1 cellular context compared by ENCODE assay signal in genomic region chr4:7944568-7945220, GRCh38.
TF ChIP-seq lines count a peak whose summit lies in the region.

No MANE protein-coding gene starts in this region.

TF ChIP-seq in HepG2, 621 proteins besides CTCF, POLR2A, EP300 and RAD21:
- no peak for TF ChIP-seq HDAC1 (CRISPR knock-in tag; IDR thresholded peaks at IDR 0.05)
- TF ChIP-seq TEF (CRISPR knock-in tag; IDR thresholded peaks at IDR 0.05) = no peak
- no peak for TF ChIP-seq ARHGAP35 (CRISPR knock-in tag; IDR thresholded peaks at IDR 0.05; ENCODE audit: borderline replicate concordance)
- TF ChIP-seq GATAD2A (CRISPR knock-in tag; IDR thresholded peaks at IDR 0.05) = peak; percentile 27; the same call in 1 of the 2 replicates
- peak; percentile 69 for TF ChIP-seq PAXIP1 (CRISPR knock-in tag; conservative IDR thresholded peaks at IDR 0.05)
- peak; percentile 31; the same call in 1 of the 2 replicates for TF ChIP-seq ARID5B (CRISPR knock-in tag; IDR thresholded peaks at IDR 0.05)
- peak; percentile 75 for TF ChIP-seq ONECUT2 (CRISPR knock-in tag; IDR thresholded peaks at IDR 0.05)
- no peak for TF ChIP-seq EEA1 (CRISPR knock-in tag; IDR thresholded peaks at IDR 0.05; ENCODE audit: borderline replicate concordance)
- no peak for TF ChIP-seq PHF5A (CRISPR knock-in tag; IDR thresholded peaks at IDR 0.05; ENCODE audit: low read depth, unreplicated experiment)
- peak; percentile 82 for TF ChIP-seq HNF4A (CRISPR knock-in tag; IDR thresholded peaks at IDR 0.05)
- no peak for TF ChIP-seq KLF9 (CRISPR knock-in tag; IDR thresholded peaks at IDR 0.05; ENCODE audit: low read depth)
- peak; percentile 34 for TF ChIP-seq ASH2L (IDR thresholded peaks at IDR 0.05; ENCODE audit: insufficient read length, low read depth, low read length)
- 0 out of 2 replicates have a peak, but pooled peaks have one; percentile 12 for TF ChIP-seq PHF21A (CRISPR knock-in tag; IDR thresholded peaks at IDR 0.05)
- peak; percentile 34; the same call in 1 of the 2 replicates for TF ChIP-seq RARA (CRISPR knock-in tag; IDR thresholded peaks at IDR 0.05)
- TF ChIP-seq ZNF652 (CRISPR knock-in tag; IDR thresholded peaks at IDR 0.05; ENCODE audit: borderline replicate concordance, low read depth) = no peak
- TF ChIP-seq PPARG (CRISPR knock-in tag; conservative IDR thresholded peaks at IDR 0.05) = 0 out of 2 replicates have a peak, but pooled peaks have one; percentile 14
- no peak for TF ChIP-seq KLF12 (CRISPR knock-in tag; IDR thresholded peaks at IDR 0.05; ENCODE audit: borderline replicate concordance)
- TF ChIP-seq ARID2 (CRISPR knock-in tag; IDR thresholded peaks at IDR 0.05; ENCODE audit: borderline replicate concordance) = no peak
- TF ChIP-seq HNF4G (IDR thresholded peaks at IDR 0.05; ENCODE audit: borderline replicate concordance, low read depth, low read length) = peak; percentile 36; the same call in 1 of the 2 replicates
- no peak for TF ChIP-seq HNF4G (CRISPR knock-in tag; IDR thresholded peaks at IDR 0.05; ENCODE audit: borderline replicate concordance, low read depth)
- no peak for TF ChIP-seq ZNF646 (CRISPR knock-in tag; IDR thresholded peaks at IDR 0.05)
- no peak for TF ChIP-seq PRPF4 (IDR thresholded peaks at IDR 0.05; ENCODE audit: low read depth, low read length, poor library complexity, severe bottlenecking)
- TF ChIP-seq SOX6 (IDR thresholded peaks at IDR 0.05) = no peak
- TF ChIP-seq SOX6 (CRISPR knock-in tag; IDR thresholded peaks at IDR 0.05) = peak; percentile 31; the same call in 1 of the 2 replicates
- TF ChIP-seq SOX5 (CRISPR knock-in tag; IDR thresholded peaks at IDR 0.05; ENCODE audit: borderline replicate concordance) = 0 out of 2 replicates have a peak, but pooled peaks have one; percentile 27
- 0 out of 2 replicates have a peak, but pooled peaks have one; percentile 53 for TF ChIP-seq NCOR1 (IDR thresholded peaks at IDR 0.05; ENCODE audit: borderline replicate concordance, low read length)
- TF ChIP-seq DRAP1 (CRISPR knock-in tag; IDR thresholded peaks at IDR 0.05) = no peak
- 0 out of 2 replicates have a peak, but pooled peaks have one; percentile 41 for TF ChIP-seq HDAC2 (CRISPR knock-in tag; IDR thresholded peaks at IDR 0.05)
- TF ChIP-seq ZNF33B (CRISPR knock-in tag; IDR thresholded peaks at IDR 0.05) = no peak
- peak; percentile 58; the same call in 1 of the 2 replicates for TF ChIP-seq ARID3A (IDR thresholded peaks at IDR 0.05; ENCODE audit: low read depth, low read length)
- TF ChIP-seq ZNF260 (CRISPR knock-in tag; IDR thresholded peaks at IDR 0.05; ENCODE audit: borderline replicate concordance, low read depth) = no peak
- 0 out of 2 replicates have a peak, but pooled peaks have one; percentile 27 for TF ChIP-seq SAP130 (CRISPR knock-in tag; IDR thresholded peaks at IDR 0.05; ENCODE audit: low read depth)
- TF ChIP-seq SMAD9 (CRISPR knock-in tag; IDR thresholded peaks at IDR 0.05) = no peak
